In the genomic region with DNA sequence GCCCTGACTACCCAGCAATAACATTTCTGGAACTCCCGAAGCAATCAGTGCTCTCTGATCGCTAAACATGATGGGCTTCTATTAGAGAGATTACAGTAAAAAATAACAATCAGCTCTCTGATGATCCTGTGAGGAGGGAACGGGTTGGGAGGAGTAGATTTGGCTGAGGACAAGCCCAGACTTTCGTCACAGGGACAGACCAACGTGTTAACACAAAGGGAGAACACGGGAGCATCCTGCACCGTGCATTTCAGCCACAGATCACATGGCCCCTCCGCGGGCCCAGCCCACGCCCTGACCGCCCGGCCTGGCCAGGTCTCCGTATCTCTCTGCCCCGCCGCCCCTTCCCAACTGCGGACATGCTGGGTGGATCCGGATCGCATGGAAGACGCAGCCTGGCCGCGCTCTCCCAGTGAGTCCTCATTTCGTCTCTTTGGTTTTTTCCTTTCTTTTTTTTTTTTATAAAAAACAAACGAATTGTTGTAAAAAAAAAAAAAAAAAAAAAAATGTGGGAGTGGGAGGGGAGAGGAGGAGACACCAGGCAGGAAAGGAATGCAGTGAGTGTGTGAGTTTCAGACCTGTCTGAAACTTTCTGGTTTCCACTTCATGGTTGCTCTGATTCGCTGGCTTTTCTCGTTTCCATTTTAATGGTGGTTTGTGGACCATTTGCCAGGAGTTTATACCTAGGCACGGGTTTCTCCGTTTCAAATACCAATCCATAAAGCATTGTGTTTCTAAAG, we compare ENCODE assay signal across 8 cellular contexts.
DNase-seq lines count a peak whose midpoint lies in the region; ATAC-seq, FAIRE-seq and TF ChIP-seq lines count a peak whose summit lies in the region.

No MANE protein-coding gene starts in this region.

- no peaks in the 10 kb centered on the region for H3K36me3 ChIP-seq in colonic mucosa
- H3K36me3 ChIP-seq in kidney (ENCODE audit: control insufficient read depth in 1 of 2, insufficient read depth in 2 of 2, low read length in 2 of 2), result peaks cover 0 to 2% of the 10 kb centered on the region in 2 donors
- peaks cover 0 to 3% (median 0%) of the 10 kb centered on the region in 6 donors for H3K36me3 ChIP-seq in spleen

- H3K27ac ChIP-seq in colonic mucosa (peak overlapping the region; percentile 56), kidney (ENCODE audit: low read depth in 2 of 2, low read length in 2 of 2) (peak overlapping the region; percentile 43 to 79), spleen (peak overlapping the region in 6 of 8 donors; percentile 15 to 44 (median 40))

- FAIRE-seq in kidney (lab: Jason Lieb, UNC), result no peak

- ATAC-seq in HG02623 (IDR thresholded peaks at IDR 0.05; ENCODE audit: unreplicated experiment) (no peak), HG03457 (IDR thresholded peaks at IDR 0.05; ENCODE audit: unreplicated experiment) (no peak)

- H3K27me3 ChIP-seq in colonic mucosa (no peaks in the 10 kb centered on the region), spleen (replicated peaks in 1 of 7) (peaks cover 0 to 13% (median 6%) of the 10 kb centered on the region in 7 donors)

- peak overlapping the region; percentile 45 for H3K4me3 ChIP-seq in GM08714 (ENCODE audit: low read length)
- peak overlapping the region; percentile 6 for H3K4me3 ChIP-seq in colonic mucosa
- H3K4me3 ChIP-seq in kidney (ENCODE audit: low read length in 2 of 2), result peak overlapping the region; percentile 68 to 75
- peak overlapping the region in 5 of 8 donors; percentile 20 to 57 (median 23) for H3K4me3 ChIP-seq in spleen

- no peaks in the 10 kb centered on the region for H3K9me3 ChIP-seq in colonic mucosa
- peaks cover 0 to 7% of the 10 kb centered on the region in 2 donors for H3K9me3 ChIP-seq in kidney (ENCODE audit: control insufficient read depth in 1 of 2, low read length in 2 of 2)
- H3K9me3 ChIP-seq in spleen, result peaks cover under 1 to 12% (median 11%) of the 10 kb centered on the region in 8 donors

- intact Hi-C loops in colonic mucosa (cut with DNase I), result no loop called here
- intact Hi-C loops in kidney (cut with DNase I), result no loop called here
- intact Hi-C loops in spleen (cut with DNase I; ENCODE audit: low total_unique reads), result no loop called here

- DNase-seq in NCI-H82 (lab: John Stamatoyannopoulos, UW) (peak; percentile 92), colonic mucosa (peak; percentile 45), kidney (peak; percentile 85), spleen (no peak), NCI-H146 treated with DMSO at 0.1 percent for 48 hours (lab: John Stamatoyannopoulos, UW; ENCODE audit: unreplicated experiment) (no peak)

- WGBS in spleen, 5 donors, result 13 to 22% (median 17%) methylated on average over 26 to 27 of the region's 27 CpGs

- H3K9ac ChIP-seq in colonic mucosa (ENCODE audit: low read depth in 2 of 2, low read length in 2 of 2) (peak overlapping the region in 1 of 2 donors; percentile 66), kidney (ENCODE audit: low read length in 2 of 2) (peak overlapping the region in 1 of 2 donors; percentile 59)

- no peak for TF ChIP-seq POLR2A in spleen (IDR thresholded peaks at IDR 0.05)

- no peak for TF ChIP-seq CTCF in colonic mucosa (IDR thresholded peaks at IDR 0.05)
- TF ChIP-seq CTCF in kidney (IDR thresholded peaks at IDR 0.05; ENCODE audit: borderline replicate concordance, extremely low read depth, insufficient read depth), result no peak
- no peak for TF ChIP-seq CTCF in spleen (IDR thresholded peaks at IDR 0.05 in 8 of 11, conservative IDR thresholded peaks at IDR 0.05 in 3 of 11)

- H3K4me1 ChIP-seq in colonic mucosa (no peaks in the 10 kb centered on the region), kidney (ENCODE audit: control insufficient read depth in 1 of 2, insufficient read depth in 1 of 2, low read depth in 1 of 2, low read length in 2 of 2) (peaks cover 4 to 5% of the 10 kb centered on the region in 2 donors), spleen (peaks cover 0 to 35% (median 13%) of the 10 kb centered on the region in 6 donors)

Comparison
In these comparisons a context has a peak if more than half of its experiments do, and no peak if none do; other contexts are left out.
1. H3K4me3 ChIP-seq: peak in every context shown above with its lines; median percentile 72 in kidney; 45 in GM08714; 23 in spleen; 6 in colonic mucosa.
2. DNase-seq: peak in NCI-H82 (single experiment), colonic mucosa (single experiment) and kidney (single experiment); none in spleen (single experiment) and NCI-H146 treated with DMSO at 0.1 percent for 48 hours (single experiment).
3. Peak in every context shown above with its lines, with median percentiles within 50 percentile points of each other: H3K27ac ChIP-seq.